Comparison of ENCODE assay signal across 8 cellular contexts in genomic region chr3:56783644-56784451, GRCh38. TPM values are rescaled to one million over a fixed set of nuclear protein-coding genes. Genes with fewer than 3 reads are reported as not detected.
DNase-seq lines count a peak whose midpoint lies in the region; ATAC-seq and TF ChIP-seq lines count a peak whose summit lies in the region.

No MANE protein-coding gene starts in this region.

- 69% methylated on average over 7 of the region's 8 CpGs for whole genome bisulfite sequencing in SK-N-SH (ENCODE audit: low lambda C conversion rate)

- POLR2A ChIA-PET in CD4-positive, alpha-beta T cell (lab: Charles Lee): interaction anchor here (0.6 to 11.7 kb wide), 13 partner anchors 9 to 190 kb away, joined by 3 to 251 read pairs (median 5); partner anchors contain the start of gene ARHGEF3
- POLR2A ChIA-PET in SK-N-SH (lab: Yijun Ruan, JAX): no interaction called here

- H3K27ac ChIP-seq in CD4-positive, alpha-beta T cell (ENCODE audit: low read depth, low read length): peak overlapping the region; percentile 82
- H3K27ac ChIP-seq in HL-60 (replicated peaks) (peak overlapping the region; percentile 71), SK-N-SH (ENCODE audit: low read depth in 2 of 2, low read length in 1 of 2) (peak overlapping the region; percentile 48 to 86; a peak in 3 of 4 replicates)

- TF ChIP-seq CTCF in CD4-positive, alpha-beta T cell (IDR thresholded peaks at IDR 0.05): no peak
- no peak for TF ChIP-seq CTCF in HL-60 (IDR thresholded peaks at IDR 0.05; ENCODE audit: insufficient read depth, low read length)
- no peak for TF ChIP-seq CTCF in SK-N-SH (IDR thresholded peaks at IDR 0.05)

- peak overlapping the region; percentile 88 for H3K27ac Mint-ChIP-seq in CD4-positive, alpha-beta T cell

- H3K9me3 ChIP-seq in CD4-positive, alpha-beta T cell (ENCODE audit: control insufficient read depth, low read length): no peaks in the 10 kb centered on the region
- no peaks in the 10 kb centered on the region for H3K9me3 ChIP-seq in SK-N-SH
- H3K9me3 ChIP-seq in adipocyte (ENCODE audit: control insufficient read depth, low read length): no peaks in the 10 kb centered on the region

- H3K79me2 ChIP-seq in SK-N-SH (ENCODE audit: insufficient read depth): no peaks in the 10 kb centered on the region

- H3K36me3 ChIP-seq in SK-N-SH (replicated peaks in 1 of 2; ENCODE audit: control insufficient read depth in 1 of 2, insufficient read depth in 2 of 2, low read length in 1 of 2): no peaks in the 10 kb centered on the region
- no peaks in the 10 kb centered on the region for H3K36me3 ChIP-seq in adipocyte (ENCODE audit: control insufficient read depth, insufficient read depth, low read length, severe bottlenecking)

- CTCF ChIA-PET in CD4-positive, alpha-beta T cell (lab: Charles Lee): interaction anchor here (0.6 to 11.1 kb wide), 3 partner anchors 16 to 878 kb away, joined by 3 to 114 read pairs (median 6); partner anchors contain the start of gene ARHGEF3
- CTCF ChIA-PET in SK-N-SH (lab: Yijun Ruan, JAX): interaction anchor here (0.9 to 2.7 kb wide), 4 partner anchors 15 to 212 kb away, joined by 3 to 9 read pairs (median 6); no protein-coding TSS in a partner anchor

- H3K4me3 ChIP-seq in HL-60 (replicated peaks; ENCODE audit: insufficient read depth, low read length): no peak overlapping the region
- H3K4me3 ChIP-seq in SK-N-SH (ENCODE audit: low read depth in 2 of 2, low read length in 1 of 2): no peak overlapping the region
- peak overlapping the region; percentile 10 for H3K4me3 ChIP-seq in adipocyte (ENCODE audit: low read length)

- no peaks in the 10 kb centered on the region for H3K9me2 ChIP-seq in SK-N-SH

- H3K4me3 Mint-ChIP-seq in CD4-positive, alpha-beta T cell: peak overlapping the region; percentile 60

- peaks cover 50% of the 10 kb centered on the region for H3K36me3 Mint-ChIP-seq in CD4-positive, alpha-beta T cell (ENCODE audit: low read depth)

- peaks cover 99% of the 10 kb centered on the region for H3K4me1 Mint-ChIP-seq in CD4-positive, alpha-beta T cell (ENCODE audit: low read depth)

- TF ChIP-seq EP300 in SK-N-SH (IDR thresholded peaks at IDR 0.05; ENCODE audit: borderline replicate concordance in 1 of 2, low read depth in 1 of 2, low read length in 1 of 2): no peak

- no peaks in the 10 kb centered on the region for H3K9me3 Mint-ChIP-seq in CD4-positive, alpha-beta T cell

- no peaks in the 10 kb centered on the region for H4K20me1 ChIP-seq in SK-N-SH (ENCODE audit: insufficient read depth)

- TF ChIP-seq RAD21 in SK-N-SH (IDR thresholded peaks at IDR 0.05; ENCODE audit: low read length): no peak

- no peaks in the 10 kb centered on the region for H3K27me3 ChIP-seq in CD4-positive, alpha-beta T cell (ENCODE audit: control insufficient read depth, insufficient read depth, low read length)
- H3K27me3 ChIP-seq in HL-60 (ENCODE audit: insufficient read depth, poor library complexity, severe bottlenecking): no peaks in the 10 kb centered on the region
- H3K27me3 ChIP-seq in SK-N-SH (ENCODE audit: insufficient read depth): no peaks in the 10 kb centered on the region
- H3K27me3 ChIP-seq in adipocyte (replicated peaks; ENCODE audit: control insufficient read depth, insufficient read depth, low read length): no peaks in the 10 kb centered on the region

- H3K4me1 ChIP-seq in SK-N-SH (ENCODE audit: control insufficient read depth in 1 of 2, insufficient read depth in 2 of 2, low read depth in 1 of 2, low read length in 1 of 2) (peaks cover 7 to 23% of the 10 kb centered on the region in 2 experiments), adipocyte (ENCODE audit: control insufficient read depth, insufficient read depth, low read length) (peaks cover 15% of the 10 kb centered on the region)

- intact Hi-C loops in CD4-positive, alpha-beta T cell (cut with DNase I, micrococcal nuclease): loop anchor here (1.0 to 10.0 kb wide), 4 partner anchors 15 to 229 kb away; partner anchors contain the start of genes ARHGEF3 (in 1 of the 2) and CCDC66 (in 1 of the 2)

- no peak overlapping the region for H3K9ac ChIP-seq in SK-N-SH
- peak overlapping the region; percentile 39 for H3K9ac ChIP-seq in adipocyte (ENCODE audit: low read length)

- no peaks in the 10 kb centered on the region for H3F3A ChIP-seq in SK-N-SH (replicated peaks; ENCODE audit: insufficient read depth)

- H2AFZ ChIP-seq in SK-N-SH (ENCODE audit: low read depth): peak overlapping the region; percentile 43

- peak overlapping the region; percentile 36 for H3K4me2 ChIP-seq in SK-N-SH

- DNase-seq in CD4-positive, alpha-beta T cell: peak; percentile 40 to 78 (median 64)
- DNase-seq in HL-60 (ENCODE audit: low read depth in 1 of 2, low spot score in 1 of 2): peak; percentile 67 to 94
- no peak for DNase-seq in SK-N-SH
- peak; percentile 61 for DNase-seq in adipocyte (ENCODE audit: low read depth)
- DNase-seq in iris pigment epithelial cell (ENCODE audit: low read depth): peak; percentile 91
- peak; percentile 55 to 65 for DNase-seq in stimulated activated CD4-positive, alpha-beta T cell treated with anti-CD3 and anti-CD28 coated beads, Interleukin-2, amount 100 ng/mL, for 24 hours
- no peak for DNase-seq in hepatic stellate cell (ENCODE audit: low spot score)

- ATAC-seq in CD4-positive, alpha-beta T cell (ENCODE audit: poor library complexity): peak; percentile 83
- ATAC-seq in GM19468 (IDR thresholded peaks at IDR 0.05; ENCODE audit: extremely low read depth, unreplicated experiment): peak; percentile 95

- H3K27me3 Mint-ChIP-seq in CD4-positive, alpha-beta T cell: no peaks in the 10 kb centered on the region

TF ChIP-seq in SK-N-SH, 30 proteins besides CTCF, POLR2A, EP300 and RAD21:
- TF ChIP-seq, protein P1, sequence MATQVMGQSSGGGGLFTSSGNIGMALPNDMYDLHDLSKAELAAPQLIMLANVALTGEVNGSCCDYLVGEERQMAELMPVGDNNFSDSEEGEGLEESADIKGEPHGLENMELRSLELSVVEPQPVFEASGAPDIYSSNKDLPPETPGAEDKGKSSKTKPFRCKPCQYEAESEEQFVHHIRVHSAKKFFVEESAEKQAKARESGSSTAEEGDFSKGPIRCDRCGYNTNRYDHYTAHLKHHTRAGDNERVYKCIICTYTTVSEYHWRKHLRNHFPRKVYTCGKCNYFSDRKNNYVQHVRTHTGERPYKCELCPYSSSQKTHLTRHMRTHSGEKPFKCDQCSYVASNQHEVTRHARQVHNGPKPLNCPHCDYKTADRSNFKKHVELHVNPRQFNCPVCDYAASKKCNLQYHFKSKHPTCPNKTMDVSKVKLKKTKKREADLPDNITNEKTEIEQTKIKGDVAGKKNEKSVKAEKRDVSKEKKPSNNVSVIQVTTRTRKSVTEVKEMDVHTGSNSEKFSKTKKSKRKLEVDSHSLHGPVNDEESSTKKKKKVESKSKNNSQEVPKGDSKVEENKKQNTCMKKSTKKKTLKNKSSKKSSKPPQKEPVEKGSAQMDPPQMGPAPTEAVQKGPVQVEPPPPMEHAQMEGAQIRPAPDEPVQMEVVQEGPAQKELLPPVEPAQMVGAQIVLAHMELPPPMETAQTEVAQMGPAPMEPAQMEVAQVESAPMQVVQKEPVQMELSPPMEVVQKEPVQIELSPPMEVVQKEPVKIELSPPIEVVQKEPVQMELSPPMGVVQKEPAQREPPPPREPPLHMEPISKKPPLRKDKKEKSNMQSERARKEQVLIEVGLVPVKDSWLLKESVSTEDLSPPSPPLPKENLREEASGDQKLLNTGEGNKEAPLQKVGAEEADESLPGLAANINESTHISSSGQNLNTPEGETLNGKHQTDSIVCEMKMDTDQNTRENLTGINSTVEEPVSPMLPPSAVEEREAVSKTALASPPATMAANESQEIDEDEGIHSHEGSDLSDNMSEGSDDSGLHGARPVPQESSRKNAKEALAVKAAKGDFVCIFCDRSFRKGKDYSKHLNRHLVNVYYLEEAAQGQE (IDR thresholded peaks at IDR 0.05; ENCODE audit: low read depth, low read length): no peak
- TF ChIP-seq ELF1 (IDR thresholded peaks at IDR 0.05): no peak
- TF ChIP-seq SMC3 (IDR thresholded peaks at IDR 0.05; ENCODE audit: low read depth, low read length): no peak
- no peak for TF ChIP-seq SIN3A (IDR thresholded peaks at IDR 0.05; ENCODE audit: borderline replicate concordance, low read depth, low read length)
- TF ChIP-seq TCF12 (IDR thresholded peaks at IDR 0.05): peak; percentile 19; the same call in 1 of the 2 replicates
- TF ChIP-seq NFIC (IDR thresholded peaks at IDR 0.05; ENCODE audit: borderline replicate concordance): peak; percentile 42; the same call in 1 of the 2 replicates

RNA-seq across cellular contexts. Expression of gene ARHGEF3, which starts 17.9 kb away (rescaled TPM):
- 10 to 100 TPM; 46.4 to 46.6 TPM for total RNA-seq in CD4-positive, alpha-beta T cell
- 5.7 and 5.9 TPM in 2 replicates for polyA plus RNA-seq in SK-N-SH (2012; rRNA removed)
- polyA plus RNA-seq in SK-N-SH (2012; cell fraction: cytosol; rRNA removed): 5.8 and 6.1 TPM in 2 replicates
- polyA plus RNA-seq in SK-N-SH (2012; cell fraction: nucleus; rRNA removed): 7.0 and 7.1 TPM in 2 replicates

Comparison
In these comparisons a context has a peak if more than half of its experiments do, and no peak if none do; other contexts are left out.
1. DNase-seq: peak in CD4-positive, alpha-beta T cell (10 of 10), HL-60 (2 of 2), adipocyte (single experiment), iris pigment epithelial cell (single experiment) and stimulated activated CD4-positive, alpha-beta T cell treated with anti-CD3 and anti-CD28 coated beads, Interleukin-2, amount 100 ng/mL, for 24 hours (2 of 2); none in SK-N-SH (single experiment) and hepatic stellate cell (single experiment).
2. Peak in every context shown above with its lines, with median percentiles within 50 percentile points of each other: H3K27ac ChIP-seq.